ENCODE assay signal across 10 cellular contexts in genomic region chr11:132072044-132072879, GRCh38.
DNase-seq lines count a peak whose midpoint lies in the region; ATAC-seq and TF ChIP-seq lines count a peak whose summit lies in the region.
"Had no signal": no experiment of that assay in that cellular context is flagged by ENCODE, and none has a peak within 500 bp of the region (broad histone marks: within the 10 kb centered on the region; RNA-seq: fewer than 3 reads in every experiment).

No MANE protein-coding gene starts in this region.

- TF ChIP-seq CTCF in left ventricle myocardium inferior (IDR thresholded peaks at IDR 0.05; ENCODE audit: borderline replicate concordance) (no peak), tibial nerve (IDR thresholded peaks at IDR 0.05) (no peak)

- TF ChIP-seq POLR2A in tibial nerve (IDR thresholded peaks at IDR 0.05): no peak

- H3K27me3 ChIP-seq in HUES64 (ENCODE audit: insufficient read depth, low read length) (no peaks in the 10 kb centered on the region), left ventricle myocardium inferior (ENCODE audit: low read depth) (no peaks in the 10 kb centered on the region), tibial nerve (no peaks in the 10 kb centered on the region)
- H3K27me3 ChIP-seq: colonic mucosa had no signal

- peak in 1 of 2 donors; percentile 27 for TF ChIP-seq EP300 in tibial nerve (IDR thresholded peaks at IDR 0.05)

- H3K36me3 ChIP-seq in HUES64 (ENCODE audit: insufficient read depth, low read length) (no peaks in the 10 kb centered on the region), left ventricle myocardium inferior (no peaks in the 10 kb centered on the region), tibial nerve (no peaks in the 10 kb centered on the region)
- H3K36me3 ChIP-seq: colonic mucosa had no signal

- 71% methylated on average over 6 of the region's 6 CpGs for WGBS in HUES64
- WGBS in tibial nerve, 2 donors: 21 to 26% methylated on average over 6 of the region's 6 CpGs

- peak; percentile 89 for DNase-seq in amniotic epithelial cell (ENCODE audit: low read depth)
- DNase-seq in left ventricle myocardium inferior: no peak
- DNase-seq in tibial nerve (ENCODE audit: low spot score in 2 of 2): no peak
- DNase-seq in GM19240 (ENCODE audit: insufficient read length, low spot score): no peak
- DNase-seq: colonic mucosa, midbrain had no signal

- H3K4me1 ChIP-seq in HUES64 (ENCODE audit: insufficient read depth, low read length): peaks cover 13% of the 10 kb centered on the region; the same call in 1 of the 2 replicates
- peaks cover 16% of the 10 kb centered on the region for H3K4me1 ChIP-seq in left ventricle myocardium inferior
- H3K4me1 ChIP-seq in tibial nerve: peaks cover 0 to 32% (median 11%) of the 10 kb centered on the region in 4 donors
- H3K4me1 ChIP-seq: colonic mucosa had no signal

- ATAC-seq in GM18867 (IDR thresholded peaks at IDR 0.05; ENCODE audit: unreplicated experiment): no peak
- ATAC-seq in GM21367 (IDR thresholded peaks at IDR 0.05; ENCODE audit: unreplicated experiment): no peak
- ATAC-seq: HepG2 had no signal

- no peak overlapping the region; the same call in 1 of the 2 replicates for H3K9ac ChIP-seq in HUES64 (ENCODE audit: low read depth, low read length)

- intact Hi-C loops in left ventricle myocardium inferior (cut with micrococcal nuclease): no loop called here

- H3K4me3 ChIP-seq in HUES64 (ENCODE audit: low read length) (no peak overlapping the region), left ventricle myocardium inferior (no peak overlapping the region), tibial nerve (no peak overlapping the region)
- H3K4me3 ChIP-seq: colonic mucosa had no signal

- H3K27ac ChIP-seq in HUES64 (ENCODE audit: low read depth, low read length) (peak overlapping the region; percentile 46; the same call in 1 of the 2 replicates), left ventricle myocardium inferior (replicated peaks) (peak overlapping the region; percentile 78), tibial nerve (peak overlapping the region; percentile 26 to 89 (median 63))
- H3K27ac ChIP-seq: colonic mucosa had no signal

- no peaks in the 10 kb centered on the region for H3K9me3 ChIP-seq in HUES64 (ENCODE audit: insufficient read depth, low read depth, low read length)
- H3K9me3 ChIP-seq in left ventricle myocardium inferior (replicated peaks): peaks cover 2% of the 10 kb centered on the region
- H3K9me3 ChIP-seq in tibial nerve: no peaks in the 10 kb centered on the region
- H3K9me3 ChIP-seq: colonic mucosa had no signal
